In the genomic region with DNA sequence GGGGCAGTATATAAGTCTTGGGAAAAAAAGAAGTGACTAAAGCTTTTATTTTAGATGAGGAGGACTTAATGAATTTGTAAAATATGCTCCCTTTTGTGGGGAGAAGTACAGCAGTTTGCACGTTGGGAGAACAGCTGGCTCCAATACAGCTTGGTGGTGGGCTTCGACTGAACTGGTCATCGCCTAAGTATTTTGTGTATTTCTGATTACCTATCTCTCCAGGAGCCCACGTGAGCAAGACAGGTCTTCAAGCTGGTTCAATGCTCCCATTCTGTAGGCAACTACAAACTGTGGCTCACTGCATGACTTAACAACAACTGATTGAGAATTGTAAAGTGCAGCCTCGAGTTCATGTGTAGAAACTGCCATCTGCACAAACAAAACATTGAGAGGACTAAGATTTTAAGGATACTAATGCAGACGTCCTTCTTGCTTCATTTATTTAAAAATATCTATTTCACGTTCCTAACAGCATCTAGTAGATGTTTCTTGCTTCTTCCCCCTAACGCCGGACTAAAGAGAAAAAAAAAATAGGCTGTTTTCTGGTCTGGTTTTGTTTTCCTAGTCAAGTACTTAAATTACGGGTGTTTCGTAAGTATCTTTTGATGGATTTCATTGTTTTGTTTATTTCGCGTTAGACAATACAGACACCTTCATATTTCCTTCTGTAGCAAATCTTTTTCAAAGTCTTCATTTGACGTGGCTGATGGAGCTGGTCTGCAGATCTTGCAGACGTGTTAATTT, we compare ENCODE assay signal across 12 cellular contexts. TPM values are rescaled to one million over a fixed set of nuclear protein-coding genes. Genes with fewer than 3 reads are reported as not detected.
A peak's percentile ranks its signal among the peaks of the same experiment; 100 is the strongest.
DNase-seq lines count a peak whose midpoint lies in the region; ATAC-seq and TF ChIP-seq lines count a peak whose summit lies in the region.
"Had no signal": no experiment of that assay in that cellular context is flagged by ENCODE, and none has a peak within 500 bp of the region (broad histone marks: within the 10 kb centered on the region; RNA-seq: fewer than 3 reads in every experiment).

No MANE protein-coding gene starts in this region.

- H3K36me3 ChIP-seq in vagina, result no peaks in the 10 kb centered on the region
- no peaks in the 10 kb centered on the region for H3K36me3 ChIP-seq in prostate gland

- intact Hi-C loops in dendritic cell treated with granulocyte-macrophage colony-stimulating factor and Interleukin-4, amounts not matched to agents 40 ng/mL and 50 ng/mL, for 4 days (cut with micrococcal nuclease), result no loop called here
- intact Hi-C loops in vagina (cut with DNase I), result loop anchor here (10.0 kb wide), 1 partner anchor 108 kb away; no protein-coding TSS in a partner anchor
- intact Hi-C loops in prostate gland (cut with DNase I), result no loop called here

- 33% methylated on average over 15 of the region's 15 CpGs for WGBS in prostate gland

- H3K27ac ChIP-seq in vagina (peak overlapping the region; percentile 90), prostate gland (no peak overlapping the region)
- H3K27ac ChIP-seq: RWPE1 had no signal

- H3K27ac Mint-ChIP-seq in stimulated activated naive CD8-positive, alpha-beta T cell treated with anti-CD3 and anti-CD28 coated beads, Interleukin-15, Interleukin-2, amounts not matched to agents 100 ng/mL and 50 ng/mL, for 24 hours, result no peak overlapping the region
- H3K27ac Mint-ChIP-seq in dendritic cell treated with granulocyte-macrophage colony-stimulating factor and Interleukin-4, amounts not matched to agents 40 ng/mL and 50 ng/mL, for 4 days, result no peak overlapping the region
- H3K27ac Mint-ChIP-seq in naive B cell, result peak overlapping the region in 2 of 6 donors; percentile 18 to 57
- H3K27ac Mint-ChIP-seq: mesothelial cell of epicardium had no signal

- peak overlapping the region; percentile 28 for H3K4me3 Mint-ChIP-seq in stimulated activated naive CD8-positive, alpha-beta T cell treated with anti-CD3 and anti-CD28 coated beads, Interleukin-15, Interleukin-2, amounts not matched to agents 100 ng/mL and 50 ng/mL, for 24 hours
- H3K4me3 Mint-ChIP-seq in dendritic cell treated with granulocyte-macrophage colony-stimulating factor and Interleukin-4, amounts not matched to agents 40 ng/mL and 50 ng/mL, for 4 days, result peak overlapping the region; percentile 72
- H3K4me3 Mint-ChIP-seq in naive B cell, result peak overlapping the region; percentile 16 to 82 (median 66)
- H3K4me3 Mint-ChIP-seq: activated T-cell treated with anti-CD3 and anti-CD28 coated beads, Interleukin-2, amount 50 U/mL, for 4 hours; mesothelial cell of epicardium had no signal

- no peaks in the 10 kb centered on the region for H3K9me3 Mint-ChIP-seq in stimulated activated naive CD8-positive, alpha-beta T cell treated with anti-CD3 and anti-CD28 coated beads, Interleukin-15, Interleukin-2, amounts not matched to agents 100 ng/mL and 50 ng/mL, for 24 hours
- H3K9me3 Mint-ChIP-seq in dendritic cell treated with granulocyte-macrophage colony-stimulating factor and Interleukin-4, amounts not matched to agents 40 ng/mL and 50 ng/mL, for 4 days, result no peaks in the 10 kb centered on the region
- no peaks in the 10 kb centered on the region for H3K9me3 Mint-ChIP-seq in naive B cell
- H3K9me3 Mint-ChIP-seq: activated T-cell treated with anti-CD3 and anti-CD28 coated beads, Interleukin-2, amount 50 U/mL, for 4 hours; mesothelial cell of epicardium had no signal

- TF ChIP-seq CTCF in vagina (IDR thresholded peaks at IDR 0.05) (no peak), prostate gland (IDR thresholded peaks at IDR 0.05) (no peak)

- no peaks in the 10 kb centered on the region for H3K9me3 ChIP-seq in vagina
- H3K9me3 ChIP-seq in prostate gland, result no peaks in the 10 kb centered on the region

- no peaks in the 10 kb centered on the region for H3K36me3 Mint-ChIP-seq in stimulated activated naive CD8-positive, alpha-beta T cell treated with anti-CD3 and anti-CD28 coated beads, Interleukin-15, Interleukin-2, amounts not matched to agents 100 ng/mL and 50 ng/mL, for 24 hours (ENCODE audit: low read depth)
- H3K36me3 Mint-ChIP-seq in dendritic cell treated with granulocyte-macrophage colony-stimulating factor and Interleukin-4, amounts not matched to agents 40 ng/mL and 50 ng/mL, for 4 days (ENCODE audit: low read depth), result no peaks in the 10 kb centered on the region
- peaks cover 0 to 5% of the 10 kb centered on the region in 2 donors for H3K36me3 Mint-ChIP-seq in naive B cell
- H3K36me3 Mint-ChIP-seq: mesothelial cell of epicardium had no signal

- peaks cover 86% of the 10 kb centered on the region for H3K27me3 Mint-ChIP-seq in stimulated activated naive CD8-positive, alpha-beta T cell treated with anti-CD3 and anti-CD28 coated beads, Interleukin-15, Interleukin-2, amounts not matched to agents 100 ng/mL and 50 ng/mL, for 24 hours
- H3K27me3 Mint-ChIP-seq in dendritic cell treated with granulocyte-macrophage colony-stimulating factor and Interleukin-4, amounts not matched to agents 40 ng/mL and 50 ng/mL, for 4 days, result peaks cover 75% of the 10 kb centered on the region
- H3K27me3 Mint-ChIP-seq in naive B cell, result peaks cover 56 to 88% (median 67%) of the 10 kb centered on the region in 3 donors

- no peaks in the 10 kb centered on the region for H3K27me3 ChIP-seq in vagina
- peaks cover 10% of the 10 kb centered on the region for H3K27me3 ChIP-seq in prostate gland (replicated peaks; ENCODE audit: insufficient read depth)

- no peak for ATAC-seq in stimulated activated naive CD8-positive, alpha-beta T cell treated with anti-CD3 and anti-CD28 coated beads, Interleukin-15, Interleukin-2, amounts not matched to agents 100 U/mL and 50 U/mL, for 24 hours
- no peak for ATAC-seq in naive B cell (ENCODE audit: low read depth in 2 of 2)
- ATAC-seq in HG02870 (IDR thresholded peaks at IDR 0.05; ENCODE audit: unreplicated experiment), result no peak
- ATAC-seq: activated T-cell treated with anti-CD3 and anti-CD28 coated beads, Interleukin-2, amount 50 U/mL, for 4 hours had no signal

- no peak for TF ChIP-seq POLR2A in vagina (IDR thresholded peaks at IDR 0.05)
- TF ChIP-seq POLR2A in prostate gland (IDR thresholded peaks at IDR 0.05), result no peak

- H3K4me1 Mint-ChIP-seq in stimulated activated naive CD8-positive, alpha-beta T cell treated with anti-CD3 and anti-CD28 coated beads, Interleukin-15, Interleukin-2, amounts not matched to agents 100 ng/mL and 50 ng/mL, for 24 hours (ENCODE audit: low read depth), result peaks cover 22% of the 10 kb centered on the region
- H3K4me1 Mint-ChIP-seq in dendritic cell treated with granulocyte-macrophage colony-stimulating factor and Interleukin-4, amounts not matched to agents 40 ng/mL and 50 ng/mL, for 4 days (ENCODE audit: low read depth), result peaks cover 26% of the 10 kb centered on the region
- peaks cover 15 to 31% (median 29%) of the 10 kb centered on the region in 3 donors for H3K4me1 Mint-ChIP-seq in naive B cell

- H3K4me1 ChIP-seq in vagina, result peaks cover 14% of the 10 kb centered on the region
- no peaks in the 10 kb centered on the region for H3K4me1 ChIP-seq in prostate gland (replicated peaks)

- DNase-seq in stimulated activated naive CD8-positive, alpha-beta T cell treated with anti-CD3 and anti-CD28 coated beads, Interleukin-15, Interleukin-2, amounts not matched to agents 100 U/mL and 50 U/mL, for 24 hours, result no peak
- DNase-seq in naive B cell (no peak), vagina (ENCODE audit: extremely low spot score in 2 of 2) (no peak), prostate gland (ENCODE audit: low spot score) (no peak), GM19238 (ENCODE audit: insufficient read length, low spot score) (no peak)
- DNase-seq: activated T-cell treated with anti-CD3 and anti-CD28 coated beads, Interleukin-2, amount 50 U/mL, for 4 hours; NCI-H345 had no signal

- peak overlapping the region in 1 of 2 donors; percentile 51 for H3K4me3 ChIP-seq in vagina
- H3K4me3 ChIP-seq in prostate gland, result no peak overlapping the region

RNA-seq across cellular contexts. Expression of a gene that starts 1.4 kb away (rescaled TPM):
- not detected for polyA plus RNA-seq in naive B cell (ENCODE audit: low read depth in 6 of 6)
- 122 TPM for total RNA-seq in vagina
- 10 to 100 TPM in 1 of 2 donors, 1 to 10 TPM in 1; 3.1 to 41.5 TPM for total RNA-seq in prostate gland
